13 cellular contexts compared by ENCODE assay signal in genomic region chr6:100775667-100776066, GRCh38.
DNase-seq lines count a peak whose midpoint lies in the region; ATAC-seq and TF ChIP-seq lines count a peak whose summit lies in the region.
"Had no signal": no experiment of that assay in that cellular context is flagged by ENCODE, and none has a peak within 500 bp of the region (broad histone marks: within the 10 kb centered on the region; RNA-seq: fewer than 3 reads in every experiment).

No MANE protein-coding gene starts in this region.

- ATAC-seq in GM21619 (IDR thresholded peaks at IDR 0.05; ENCODE audit: unreplicated experiment), result no peak
- ATAC-seq: body of pancreas had no signal

- no peak overlapping the region for H3K9ac ChIP-seq in endodermal cell (ENCODE audit: extremely low read depth, low read length, poor library complexity, severe bottlenecking)

- H3K27ac ChIP-seq in endodermal cell (ENCODE audit: low read depth, low read length), result no peak overlapping the region
- H3K27ac ChIP-seq in osteoblast (ENCODE audit: low read depth, low read length), result no peak overlapping the region
- H3K27ac ChIP-seq: body of pancreas, transverse colon had no signal

- in situ Hi-C loops in G401 (cut with HindIII; ENCODE audit: low sequenced_read_pairs), result no loop called here

- H3K9me3 ChIP-seq in endodermal cell (ENCODE audit: control insufficient read depth, low read length), result no peaks in the 10 kb centered on the region
- no peaks in the 10 kb centered on the region for H3K9me3 ChIP-seq in osteoblast (ENCODE audit: low read depth, low read length)
- no peaks in the 10 kb centered on the region for H3K9me3 ChIP-seq in Caco-2
- H3K9me3 ChIP-seq: body of pancreas, transverse colon had no signal

- H3K4me3 ChIP-seq in endodermal cell (ENCODE audit: low read length) (no peak overlapping the region), osteoblast (ENCODE audit: insufficient read depth, low read length) (no peak overlapping the region), Caco-2 (ENCODE audit: low read depth, low read length) (no peak overlapping the region)
- H3K4me3 ChIP-seq: body of pancreas, transverse colon had no signal

- H3K4me3 Mint-ChIP-seq in endodermal cell (no peak overlapping the region), Caco-2 (ENCODE audit: unreplicated experiment) (no peak overlapping the region)
- no peak overlapping the region for H3K4me3 Mint-ChIP-seq in activated T-helper 2 cell treated with anti-CD3 and anti-CD28 coated beads, Interferon-gamma antibody, Interleukin-2, Interleukin-4, amounts not matched to agents 10 μg/mL and 5 μg/mL and 100 μg/mL, durations not matched to agents 14 hours and 24 hours and 36 hours (ENCODE audit: low read depth)

- WGBS in endodermal cell (ENCODE audit: insufficient coverage in 1 of 2, insufficient read length in 1 of 2), 2 experiments, result 88% methylated on average over 2 of the region's 2 CpGs; no CpG with 5 or more reads in 1 of the 2 experiments

- CTCF ChIA-PET in Caco-2 (lab: Charles Lee), result no interaction called here

- peak; percentile 34 for TF ChIP-seq CTCF in endodermal cell (conservative IDR thresholded peaks at IDR 0.05)
- peak; percentile 34 for TF ChIP-seq CTCF in osteoblast (IDR thresholded peaks at IDR 0.05; ENCODE audit: extremely low read depth, low read depth, low read length)
- TF ChIP-seq CTCF in Caco-2 (IDR thresholded peaks at IDR 0.05; ENCODE audit: insufficient read depth in 1 of 2, low read depth in 1 of 2, low read length in 1 of 2, severe bottlenecking in 1 of 2, unreplicated experiment in 1 of 2), result no peak

- H3K27ac Mint-ChIP-seq in endodermal cell, result no peak overlapping the region
- H3K27ac Mint-ChIP-seq in Caco-2 (ENCODE audit: unreplicated experiment), result no peak overlapping the region
- H3K27ac Mint-ChIP-seq in activated T-helper 2 cell treated with anti-CD3 and anti-CD28 coated beads, Interferon-gamma antibody, Interleukin-2, Interleukin-4, amounts not matched to agents 10 μg/mL and 5 μg/mL and 100 μg/mL, durations not matched to agents 14 hours and 24 hours and 36 hours, result no peak overlapping the region

- POLR2A ChIA-PET in Caco-2 (lab: Charles Lee), result no interaction called here

- H2AFZ ChIP-seq in osteoblast (ENCODE audit: low read length), result no peak overlapping the region

- peaks cover 3% of the 10 kb centered on the region for H3K36me3 ChIP-seq in endodermal cell (ENCODE audit: control insufficient read depth, insufficient read depth, low read length)
- H3K36me3 ChIP-seq in osteoblast (ENCODE audit: insufficient read depth, low read length), result no peaks in the 10 kb centered on the region
- H3K36me3 ChIP-seq in Caco-2 (ENCODE audit: control insufficient read depth, insufficient read depth, low read length), result no peaks in the 10 kb centered on the region
- H3K36me3 ChIP-seq: transverse colon had no signal

- H3K4me1 ChIP-seq in endodermal cell (ENCODE audit: control insufficient read depth, insufficient read depth, low read length) (no peaks in the 10 kb centered on the region), osteoblast (ENCODE audit: insufficient read depth, low read length) (no peaks in the 10 kb centered on the region), Caco-2 (no peaks in the 10 kb centered on the region; the same call in 1 of the 2 replicates)
- H3K4me1 ChIP-seq: body of pancreas, transverse colon had no signal

- H4K20me1 ChIP-seq in osteoblast (ENCODE audit: insufficient read depth, low read length), result no peaks in the 10 kb centered on the region

- H3K4me2 ChIP-seq in osteoblast (ENCODE audit: insufficient read depth, low read length), result no peak overlapping the region

- H3K9me3 Mint-ChIP-seq in endodermal cell, result no peaks in the 10 kb centered on the region
- H3K9me3 Mint-ChIP-seq in Caco-2 (ENCODE audit: unreplicated experiment), result no peaks in the 10 kb centered on the region
- H3K9me3 Mint-ChIP-seq in activated T-helper 2 cell treated with anti-CD3 and anti-CD28 coated beads, Interferon-gamma antibody, Interleukin-2, Interleukin-4, amounts not matched to agents 10 μg/mL and 5 μg/mL and 100 μg/mL, durations not matched to agents 14 hours and 24 hours and 36 hours, result no peaks in the 10 kb centered on the region

- BruUV-seq in Caco-2 (replicated peaks; lab: Mats Ljungman, UMichigan), result no TSS peak

- DNase-seq in G401 (ENCODE audit: low spot score) (peak; percentile 13), NCI-H69 (lab: John Stamatoyannopoulos, UW) (peak; percentile 19), endodermal cell (no peak), osteoblast (ENCODE audit: insufficient read length, low spot score, missing footprints) (no peak), Caco-2 (no peak)
- DNase-seq in activated naive CD4-positive, alpha-beta T cell treated with anti-CD3 and anti-CD28 coated beads, Interleukin-2, amount 50 U/mL, for 16 hours, result no peak
- no peak for DNase-seq in activated T-helper 2 cell treated with anti-CD3 and anti-CD28 coated beads, Interferon-gamma antibody, Interleukin-2, Interleukin-4, amounts not matched to agents 10 μg/mL and 5 μg/mL and 100 μg/mL, durations not matched to agents 14 hours and 24 hours and 36 hours (ENCODE audit: low spot score)
- DNase-seq: activated effector memory CD4-positive, alpha-beta T cell treated with anti-CD3 and anti-CD28 coated beads, Interleukin-2, amount 50 U/mL, for 16 hours; body of pancreas; mesendoderm; occipital lobe; transverse colon had no signal

- peaks cover 2% of the 10 kb centered on the region for H3K4me1 Mint-ChIP-seq in endodermal cell
- H3K4me1 Mint-ChIP-seq in Caco-2 (ENCODE audit: low read depth, unreplicated experiment), result no peaks in the 10 kb centered on the region
- no peaks in the 10 kb centered on the region for H3K4me1 Mint-ChIP-seq in activated T-helper 2 cell treated with anti-CD3 and anti-CD28 coated beads, Interferon-gamma antibody, Interleukin-2, Interleukin-4, amounts not matched to agents 10 μg/mL and 5 μg/mL and 100 μg/mL, durations not matched to agents 14 hours and 24 hours and 36 hours (ENCODE audit: low read depth)

- peaks cover 2% of the 10 kb centered on the region for H3K79me2 ChIP-seq in osteoblast (ENCODE audit: insufficient read depth, low read length)

- H3K27me3 ChIP-seq in endodermal cell (ENCODE audit: control insufficient read depth, insufficient read depth, low read length, poor library complexity, severe bottlenecking) (no peaks in the 10 kb centered on the region), osteoblast (ENCODE audit: insufficient read depth, low read length) (no peaks in the 10 kb centered on the region), Caco-2 (replicated peaks; ENCODE audit: control insufficient read depth, insufficient read depth, low read length) (no peaks in the 10 kb centered on the region)
- H3K27me3 ChIP-seq: body of pancreas, transverse colon had no signal

- intact Hi-C loops in Caco-2 (cut with micrococcal nuclease; ENCODE audit: unreplicated experiment), result no loop called here
- intact Hi-C loops in activated T-helper 2 cell treated with anti-CD3 and anti-CD28 coated beads, Interferon-gamma antibody, Interleukin-2, Interleukin-4, amounts not matched to agents 10 μg/mL and 5 μg/mL and 100 μg/mL, durations not matched to agents 14 hours and 24 hours and 36 hours (cut with micrococcal nuclease), result no loop called here

- H3K36me3 Mint-ChIP-seq in endodermal cell (ENCODE audit: low read depth) (no peaks in the 10 kb centered on the region), Caco-2 (ENCODE audit: insufficient read depth, unreplicated experiment) (no peaks in the 10 kb centered on the region)
- no peaks in the 10 kb centered on the region for H3K36me3 Mint-ChIP-seq in activated T-helper 2 cell treated with anti-CD3 and anti-CD28 coated beads, Interferon-gamma antibody, Interleukin-2, Interleukin-4, amounts not matched to agents 10 μg/mL and 5 μg/mL and 100 μg/mL, durations not matched to agents 14 hours and 24 hours and 36 hours (ENCODE audit: low read depth)

- no peaks in the 10 kb centered on the region for H3K27me3 Mint-ChIP-seq in endodermal cell (ENCODE audit: insufficient read depth)
- no peaks in the 10 kb centered on the region for H3K27me3 Mint-ChIP-seq in Caco-2 (ENCODE audit: insufficient read depth, unreplicated experiment)
- no peaks in the 10 kb centered on the region for H3K27me3 Mint-ChIP-seq in activated T-helper 2 cell treated with anti-CD3 and anti-CD28 coated beads, Interferon-gamma antibody, Interleukin-2, Interleukin-4, amounts not matched to agents 10 μg/mL and 5 μg/mL and 100 μg/mL, durations not matched to agents 14 hours and 24 hours and 36 hours (ENCODE audit: low read depth)

Comparison
In these comparisons a context has a peak if more than half of its experiments do, and no peak if none do; other contexts are left out.
1. DNase-seq: peak in G401 (single experiment) and NCI-H69 (single experiment); none in endodermal cell (single experiment), osteoblast (single experiment), activated naive CD4-positive, alpha-beta T cell treated with anti-CD3 and anti-CD28 coated beads, Interleukin-2, amount 50 U/mL, for 16 hours (single experiment), Caco-2 (0 of 2) and activated T-helper 2 cell treated with anti-CD3 and anti-CD28 coated beads, Interferon-gamma antibody, Interleukin-2, Interleukin-4, amounts not matched to agents 10 μg/mL and 5 μg/mL and 100 μg/mL, durations not matched to agents 14 hours and 24 hours and 36 hours (single experiment).
2. CTCF ChIP-seq: peak in endodermal cell (single experiment) and osteoblast (single experiment); none in Caco-2 (0 of 2).